ENCODE assay signal across 8 cellular contexts in the genomic region with DNA sequence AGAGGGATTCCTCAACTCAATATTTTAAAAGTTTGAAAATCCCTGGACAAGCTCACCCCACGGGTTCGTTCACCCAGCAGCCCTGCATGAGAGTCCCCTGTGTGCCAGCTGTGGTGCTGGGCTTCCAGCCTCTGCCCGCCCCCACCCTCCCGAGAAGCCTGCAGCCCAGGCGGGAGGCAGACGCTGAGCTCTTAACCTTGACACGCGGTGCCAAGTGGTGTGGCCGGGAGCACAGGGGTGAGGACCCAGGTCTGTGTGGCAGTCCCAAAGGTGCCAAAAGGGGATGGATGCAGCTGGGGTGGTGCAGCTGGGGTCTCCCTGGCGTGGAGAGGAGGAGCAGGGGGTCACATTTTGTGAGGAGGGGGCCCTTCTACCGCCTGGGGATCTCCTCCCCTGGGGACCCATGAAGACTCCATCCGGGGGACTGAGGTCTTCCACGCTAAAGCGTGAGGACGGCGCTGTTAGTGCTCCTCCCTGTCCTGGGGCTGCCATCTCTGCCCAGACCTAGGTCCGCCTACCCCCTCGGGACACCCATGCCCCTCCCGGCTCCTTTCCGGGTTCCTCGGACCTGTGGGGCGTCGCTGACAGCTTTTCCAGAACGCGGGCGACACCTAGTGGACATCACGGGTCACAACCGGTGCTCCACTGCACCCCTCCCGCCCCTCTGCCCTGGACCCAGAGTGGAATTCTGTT. TPM values are rescaled to one million over a fixed set of nuclear protein-coding genes. Genes with fewer than 3 reads are reported as not detected.
DNase-seq lines count a peak whose midpoint lies in the region; ATAC-seq lines count a peak whose summit lies in the region.

No MANE protein-coding gene starts in this region.

- H3K4me3 ChIP-seq in BLaER1 = peak overlapping the region; percentile 68

- no peaks in the 10 kb centered on the region for H3K36me3 ChIP-seq in BLaER1

- peak overlapping the region; percentile 98 for H3K4me2 ChIP-seq in BLaER1

- no peaks in the 10 kb centered on the region for H4K20me1 ChIP-seq in BLaER1

- H3K9me3 ChIP-seq in BLaER1 = peaks cover 22% of the 10 kb centered on the region

- peaks cover 13% of the 10 kb centered on the region for H3K4me1 Mint-ChIP-seq in T-helper 2 cell treated with Interferon-gamma antibody and Interleukin-4, amounts not matched to agents 5 μg/mL and 100 μg/mL, for 36 hours (ENCODE audit: low read depth)

- peak; percentile 71 for DNase-seq in NCI-H1092 treated with DMSO at 0.1 percent for 48 hours (lab: John Stamatoyannopoulos, UW)
- DNase-seq in T-helper 2 cell treated with Interferon-gamma antibody and Interleukin-4, amounts not matched to agents 5 μg/mL and 100 μg/mL, for 36 hours (ENCODE audit: low spot score) = peak; percentile 66
- DNase-seq in hepatic stellate cell (ENCODE audit: low spot score) = peak; percentile 93
- peak; percentile 65 for DNase-seq in putamen (ENCODE audit: low spot score)
- DNase-seq in ureter (ENCODE audit: low spot score) = peak; percentile 89

- peaks cover 68% of the 10 kb centered on the region for H3K4me1 ChIP-seq in BLaER1

- H3K36me3 Mint-ChIP-seq in T-helper 2 cell treated with Interferon-gamma antibody and Interleukin-4, amounts not matched to agents 5 μg/mL and 100 μg/mL, for 36 hours (ENCODE audit: low read depth) = no peaks in the 10 kb centered on the region

- H3K27ac ChIP-seq in BLaER1 = peak overlapping the region; percentile 78
- H3K27ac ChIP-seq in angular gyrus (ENCODE audit: low read depth, low read length) = peak overlapping the region; percentile 73

- no peaks in the 10 kb centered on the region for H3K27me3 ChIP-seq in BLaER1

- H3K27ac Mint-ChIP-seq in T-helper 2 cell treated with Interferon-gamma antibody and Interleukin-4, amounts not matched to agents 5 μg/mL and 100 μg/mL, for 36 hours = peak overlapping the region; percentile 47

- H3K4me3 Mint-ChIP-seq in T-helper 2 cell treated with Interferon-gamma antibody and Interleukin-4, amounts not matched to agents 5 μg/mL and 100 μg/mL, for 36 hours = peak overlapping the region; percentile 72

- ATAC-seq in GM21529 (IDR thresholded peaks at IDR 0.05; ENCODE audit: unreplicated experiment) = peak; percentile 63

- H3K9ac ChIP-seq in BLaER1 = peak overlapping the region; percentile 74

- no peaks in the 10 kb centered on the region for H3K9me3 Mint-ChIP-seq in T-helper 2 cell treated with Interferon-gamma antibody and Interleukin-4, amounts not matched to agents 5 μg/mL and 100 μg/mL, for 36 hours

- H3K27me3 Mint-ChIP-seq in T-helper 2 cell treated with Interferon-gamma antibody and Interleukin-4, amounts not matched to agents 5 μg/mL and 100 μg/mL, for 36 hours (ENCODE audit: low read depth) = peaks cover 3% of the 10 kb centered on the region

RNA-seq across cellular contexts. Expression of a gene that starts 12.9 kb away (rescaled TPM):
- total RNA-seq in ureter = 19.2 TPM

RNA-seq across cellular contexts. Expression of a gene that starts 32.7 kb away (rescaled TPM):
- not detected for total RNA-seq in ureter

RNA-seq across cellular contexts. Expression of a gene that starts 33.8 kb away (rescaled TPM):
- 3.6 TPM for total RNA-seq in ureter

RNA-seq across cellular contexts. Expression of a gene that starts 34.3 kb away (rescaled TPM):
- not detected for total RNA-seq in ureter

Comparison
In these comparisons a context has a peak if more than half of its experiments do, and no peak if none do; other contexts are left out.
1. Peak in every context shown above with its lines: DNase-seq, ATAC-seq, H3K4me3 ChIP-seq and H3K27ac ChIP-seq.